22 cellular contexts compared by ENCODE assay signal in genomic region chr7:157961731-157962457, GRCh38.
A peak's percentile ranks its signal among the peaks of the same experiment; 100 is the strongest.
DNase-seq lines count a peak whose midpoint lies in the region; ATAC-seq and TF ChIP-seq lines count a peak whose summit lies in the region.
"Had no signal": no experiment of that assay in that cellular context is flagged by ENCODE, and none has a peak within 500 bp of the region (broad histone marks: within the 10 kb centered on the region; RNA-seq: fewer than 3 reads in every experiment).

No MANE protein-coding gene starts in this region.

- ATAC-seq in HG03175 (IDR thresholded peaks at IDR 0.05; ENCODE audit: unreplicated experiment) = no peak
- no peak for ATAC-seq in activated T-helper 17 cell treated with anti-CD3 and anti-CD28 coated beads, Interleukin-2, amount 50 U/mL, for 72 hours (replicated peaks)
- ATAC-seq: esophagus mucosa, foreskin keratinocyte, right lobe of liver had no signal

- H3K36me3 Mint-ChIP-seq in activated T-helper 17 cell treated with anti-CD3 and anti-CD28 coated beads, Interleukin-2, amount 50 U/mL, for 72 hours (ENCODE audit: low read depth) = no peaks in the 10 kb centered on the region

- H3K27ac Mint-ChIP-seq in activated T-helper 17 cell treated with anti-CD3 and anti-CD28 coated beads, Interleukin-2, amount 50 U/mL, for 72 hours = no peak overlapping the region
- H3K27ac Mint-ChIP-seq: activated naive CD4-positive, alpha-beta T cell treated with anti-CD3 and anti-CD28 coated beads for 36 hours; activated T-cell treated with anti-CD3 and anti-CD28 coated beads, Interleukin-2, amount 50 U/mL, for 24 hours; T-helper 1 cell treated with Interleukin-12 subunit alpha and Interleukin-12 subunit beta and Interleukin-4 antibody, amounts not matched to agents 30 μg/mL and 1 μg/mL, for 36 hours had no signal

- H3K9me3 Mint-ChIP-seq in activated T-helper 17 cell treated with anti-CD3 and anti-CD28 coated beads, Interleukin-2, amount 50 U/mL, for 72 hours = no peaks in the 10 kb centered on the region
- H3K9me3 Mint-ChIP-seq: activated naive CD4-positive, alpha-beta T cell treated with anti-CD3 and anti-CD28 coated beads for 36 hours; activated T-cell treated with anti-CD3 and anti-CD28 coated beads, Interleukin-2, amount 50 U/mL, for 24 hours had no signal

- H3K4me3 Mint-ChIP-seq in activated T-helper 17 cell treated with anti-CD3 and anti-CD28 coated beads, Interleukin-2, amount 50 U/mL, for 72 hours = no peak overlapping the region
- H3K4me3 Mint-ChIP-seq: activated naive CD4-positive, alpha-beta T cell treated with anti-CD3 and anti-CD28 coated beads for 36 hours; activated T-cell treated with anti-CD3 and anti-CD28 coated beads, Interleukin-2, amount 50 U/mL, for 24 hours; T-helper 1 cell treated with Interleukin-12 subunit alpha and Interleukin-12 subunit beta and Interleukin-4 antibody, amounts not matched to agents 30 μg/mL and 1 μg/mL, for 36 hours had no signal

- no peaks in the 10 kb centered on the region for H3K4me1 Mint-ChIP-seq in activated T-helper 17 cell treated with anti-CD3 and anti-CD28 coated beads, Interleukin-2, amount 50 U/mL, for 72 hours

- DNase-seq in DMS79 (lab: John Stamatoyannopoulos, UW) = peak; percentile 31
- DNase-seq in LNCaP clone FGC (ENCODE audit: low read depth) = peak; percentile 40
- DNase-seq in NCI-H748 treated with DMSO at 0.1 percent for 48 hours (lab: John Stamatoyannopoulos, UW) = peak; percentile 34
- DNase-seq in left kidney (ENCODE audit: low read depth, low spot score) = peak; percentile 27
- DNase-seq in stimulated activated CD4-positive, alpha-beta T cell treated with anti-CD3 and anti-CD28 coated beads, Interleukin-4, amount 100 ng/mL, for 24 hours = no peak
- no peak for DNase-seq in AG08395 (ENCODE audit: low spot score)
- DNase-seq: activated CD4-positive, alpha-beta T cell treated with anti-CD3 and anti-CD28 coated beads for 4 hours; activated CD8-positive, alpha-beta memory T cell treated with anti-CD3 and anti-CD28 coated beads for 24 hours; activated naive CD4-positive, alpha-beta T cell treated with anti-CD3 and anti-CD28 coated beads for 36 hours; activated T-cell treated with anti-CD3 and anti-CD28 coated beads, Interleukin-2, amount 50 U/mL, for 24 hours; brain microvascular endothelial cell; effector memory CD4-positive, alpha-beta T cell; foreskin keratinocyte; GF-D8; NCI-H526 treated with DMSO at 0.1 percent for 48 hours; transverse colon had no signal

- peaks cover 16% of the 10 kb centered on the region for H3K27me3 Mint-ChIP-seq in activated T-helper 17 cell treated with anti-CD3 and anti-CD28 coated beads, Interleukin-2, amount 50 U/mL, for 72 hours

- TF ChIP-seq CTCF in LNCaP clone FGC (IDR thresholded peaks at IDR 0.05; ENCODE audit: control insufficient read depth, extremely low read depth, insufficient read depth) = no peak

- no peak overlapping the region for H3K4me3 ChIP-seq in LNCaP clone FGC (ENCODE audit: low read depth, low read length)
- H3K4me3 ChIP-seq: right lobe of liver, SK-N-MC, transverse colon had no signal

Comparison
In these comparisons a context has a peak if more than half of its experiments do, and no peak if none do; other contexts are left out.
1. DNase-seq: peak in DMS79 (single experiment), LNCaP clone FGC (single experiment), NCI-H748 treated with DMSO at 0.1 percent for 48 hours (single experiment) and left kidney (single experiment); none in stimulated activated CD4-positive, alpha-beta T cell treated with anti-CD3 and anti-CD28 coated beads, Interleukin-4, amount 100 ng/mL, for 24 hours (single experiment) and AG08395 (single experiment).